ENCODE assay signal across 17 cellular contexts in the genomic region with DNA sequence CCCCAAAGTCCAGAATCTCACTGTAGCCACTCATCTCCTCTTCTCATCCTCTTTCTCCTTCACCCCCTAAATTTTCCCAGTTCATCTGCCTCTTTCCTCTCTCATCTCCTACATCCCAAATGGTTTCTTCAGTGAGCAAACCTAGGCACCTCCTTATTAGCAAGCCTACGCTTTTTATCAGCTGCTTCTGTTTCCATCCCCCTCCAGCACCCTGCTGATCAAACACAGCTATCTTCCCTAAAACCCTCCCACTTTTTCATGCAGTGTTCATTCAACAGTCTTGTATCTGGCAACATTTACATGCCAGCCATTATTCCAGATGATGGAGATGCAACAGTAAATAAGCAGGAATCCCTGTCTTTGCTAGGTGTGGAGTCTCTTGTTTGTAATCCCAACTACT. TPM values are rescaled to one million over a fixed set of nuclear protein-coding genes. Genes with fewer than 3 reads are reported as not detected.
DNase-seq lines count a peak whose midpoint lies in the region; ATAC-seq and TF ChIP-seq lines count a peak whose summit lies in the region.
"Had no signal": no experiment of that assay in that cellular context is flagged by ENCODE, and none has a peak within 500 bp of the region (broad histone marks: within the 10 kb centered on the region; RNA-seq: fewer than 3 reads in every experiment).

No MANE protein-coding gene starts in this region.

- TF ChIP-seq CTCF in GM23338 (conservative IDR thresholded peaks at IDR 0.05; ENCODE audit: low read depth in 2 of 2): no peak
- TF ChIP-seq CTCF in nephron progenitor cell (IDR thresholded peaks at IDR 0.05): no peak
- TF ChIP-seq CTCF in heart left ventricle (IDR thresholded peaks at IDR 0.05): no peak

- ATAC-seq in GM23338: no peak
- no peak for ATAC-seq in heart left ventricle
- ATAC-seq in HG02885 (IDR thresholded peaks at IDR 0.05; ENCODE audit: poor library complexity, unreplicated experiment): no peak

- peak overlapping the region; percentile 32; the same call in 1 of the 2 replicates for H2AFZ ChIP-seq in GM23338

- intact Hi-C loops in heart left ventricle (cut with DNase I): loop anchor here in 1 of 10 donors (10.0 kb wide), 1 partner anchor 116 kb away; no protein-coding TSS in a partner anchor

- H3K27ac ChIP-seq in GM23338 (ENCODE audit: low read depth): no peak overlapping the region
- no peak overlapping the region for H3K27ac ChIP-seq in heart left ventricle
- H3K27ac ChIP-seq: 22Rv1, BLaER1 had no signal

- no peaks in the 10 kb centered on the region for H4K20me1 ChIP-seq in GM23338 (replicated peaks; ENCODE audit: insufficient read depth)

- DNase-seq in NCI-H146 (lab: John Stamatoyannopoulos, UW) (peak; percentile 18), NCI-H146 treated with DMSO at 0.1 percent for 48 hours (lab: John Stamatoyannopoulos, UW; ENCODE audit: unreplicated experiment) (no peak), GM23338 (ENCODE audit: low spot score) (no peak), OCI-M1 (lab: John Stamatoyannopoulos, UW) (peak; percentile 27), nephron progenitor cell (no peak), heart left ventricle (no peak), NCI-H526 treated with DMSO at 0.1 percent for 48 hours (lab: John Stamatoyannopoulos, UW) (no peak)
- DNase-seq: AML-193; Caco-2; CD8-positive, alpha-beta memory T cell; DND-41; GDM1; GOT3; H9 had no signal

- no peak overlapping the region for H3K4me2 ChIP-seq in GM23338
- H3K4me2 ChIP-seq: BLaER1 had no signal

- no peaks in the 10 kb centered on the region for H3K36me3 ChIP-seq in GM23338 (ENCODE audit: insufficient read depth)
- H3K36me3 ChIP-seq in heart left ventricle: no peaks in the 10 kb centered on the region
- H3K36me3 ChIP-seq: BLaER1 had no signal

- H3F3A ChIP-seq in GM23338 (replicated peaks; ENCODE audit: low read depth): peaks cover 9% of the 10 kb centered on the region; the same call in 1 of the 2 replicates

- no peak for TF ChIP-seq POLR2A in heart left ventricle (IDR thresholded peaks at IDR 0.05)

- H3K4me3 Mint-ChIP-seq in GM23338 (no peak overlapping the region), nephron progenitor cell (no peak overlapping the region)
- H3K4me3 Mint-ChIP-seq: H9 had no signal

- H3K36me3 Mint-ChIP-seq in GM23338 (ENCODE audit: low read depth) (no peaks in the 10 kb centered on the region), nephron progenitor cell (ENCODE audit: low read depth) (no peaks in the 10 kb centered on the region)

- H3K9me3 Mint-ChIP-seq in GM23338 (no peaks in the 10 kb centered on the region; the same call in 2 of the 3 replicates), nephron progenitor cell (no peaks in the 10 kb centered on the region)
- H3K9me3 Mint-ChIP-seq: CD8-positive, alpha-beta memory T cell; H9 had no signal

- H3K4me1 Mint-ChIP-seq in GM23338: peaks cover 28% of the 10 kb centered on the region
- peaks cover 62% of the 10 kb centered on the region for H3K4me1 Mint-ChIP-seq in nephron progenitor cell

- no peaks in the 10 kb centered on the region for H3K9me2 ChIP-seq in GM23338 (ENCODE audit: insufficient read depth)

- no peaks in the 10 kb centered on the region for H3K9me3 ChIP-seq in heart left ventricle
- H3K9me3 ChIP-seq: BLaER1, Caco-2 had no signal

- 71 to 86% (median 80%) methylated on average over 1 of the region's 1 CpG for WGBS in heart left ventricle, 4 donors

- no peaks in the 10 kb centered on the region for H3K27me3 ChIP-seq in GM23338 (ENCODE audit: insufficient read depth)
- H3K27me3 ChIP-seq in heart left ventricle: no peaks in the 10 kb centered on the region
- H3K27me3 ChIP-seq: BLaER1 had no signal

- no peak overlapping the region for H3K4me3 ChIP-seq in GM23338
- no peak overlapping the region for H3K4me3 ChIP-seq in heart left ventricle
- H3K4me3 ChIP-seq: BLaER1 had no signal

- H3K27me3 Mint-ChIP-seq in GM23338 (ENCODE audit: insufficient read depth, low read depth, poor library complexity) (peaks cover 7% of the 10 kb centered on the region), nephron progenitor cell (ENCODE audit: low read depth, poor library complexity) (peaks cover 8% of the 10 kb centered on the region)

- H3K4me1 ChIP-seq in GM23338 (ENCODE audit: insufficient read depth) (peaks cover 21% of the 10 kb centered on the region), heart left ventricle (peaks cover 0 to 17% (median 11%) of the 10 kb centered on the region in 12 donors)
- H3K4me1 ChIP-seq: Caco-2 had no signal

- H3K27ac Mint-ChIP-seq in GM23338 (no peak overlapping the region), nephron progenitor cell (peak overlapping the region; percentile 7)
- H3K27ac Mint-ChIP-seq: H9 had no signal

- peaks cover 17% of the 10 kb centered on the region for H3K79me2 ChIP-seq in GM23338 (replicated peaks; ENCODE audit: insufficient read depth)

TF ChIP-seq in GM23338, 12 proteins besides CTCF, POLR2A, EP300 and RAD21 (continues in another document):
- TF ChIP-seq ZNF331 (CRISPR knock-in tag; IDR thresholded peaks at IDR 0.05; ENCODE audit: low read depth): no peak
- TF ChIP-seq STAT1 (IDR thresholded peaks at IDR 0.05; ENCODE audit: unreplicated experiment): no peak
- no peak for TF ChIP-seq CREB1 (CRISPR knock-in tag; IDR thresholded peaks at IDR 0.05; ENCODE audit: low read depth)
- TF ChIP-seq, protein P1, sequence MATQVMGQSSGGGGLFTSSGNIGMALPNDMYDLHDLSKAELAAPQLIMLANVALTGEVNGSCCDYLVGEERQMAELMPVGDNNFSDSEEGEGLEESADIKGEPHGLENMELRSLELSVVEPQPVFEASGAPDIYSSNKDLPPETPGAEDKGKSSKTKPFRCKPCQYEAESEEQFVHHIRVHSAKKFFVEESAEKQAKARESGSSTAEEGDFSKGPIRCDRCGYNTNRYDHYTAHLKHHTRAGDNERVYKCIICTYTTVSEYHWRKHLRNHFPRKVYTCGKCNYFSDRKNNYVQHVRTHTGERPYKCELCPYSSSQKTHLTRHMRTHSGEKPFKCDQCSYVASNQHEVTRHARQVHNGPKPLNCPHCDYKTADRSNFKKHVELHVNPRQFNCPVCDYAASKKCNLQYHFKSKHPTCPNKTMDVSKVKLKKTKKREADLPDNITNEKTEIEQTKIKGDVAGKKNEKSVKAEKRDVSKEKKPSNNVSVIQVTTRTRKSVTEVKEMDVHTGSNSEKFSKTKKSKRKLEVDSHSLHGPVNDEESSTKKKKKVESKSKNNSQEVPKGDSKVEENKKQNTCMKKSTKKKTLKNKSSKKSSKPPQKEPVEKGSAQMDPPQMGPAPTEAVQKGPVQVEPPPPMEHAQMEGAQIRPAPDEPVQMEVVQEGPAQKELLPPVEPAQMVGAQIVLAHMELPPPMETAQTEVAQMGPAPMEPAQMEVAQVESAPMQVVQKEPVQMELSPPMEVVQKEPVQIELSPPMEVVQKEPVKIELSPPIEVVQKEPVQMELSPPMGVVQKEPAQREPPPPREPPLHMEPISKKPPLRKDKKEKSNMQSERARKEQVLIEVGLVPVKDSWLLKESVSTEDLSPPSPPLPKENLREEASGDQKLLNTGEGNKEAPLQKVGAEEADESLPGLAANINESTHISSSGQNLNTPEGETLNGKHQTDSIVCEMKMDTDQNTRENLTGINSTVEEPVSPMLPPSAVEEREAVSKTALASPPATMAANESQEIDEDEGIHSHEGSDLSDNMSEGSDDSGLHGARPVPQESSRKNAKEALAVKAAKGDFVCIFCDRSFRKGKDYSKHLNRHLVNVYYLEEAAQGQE (IDR thresholded peaks at IDR 0.05; ENCODE audit: unreplicated experiment): no peak
- TF ChIP-seq ZNF114 (CRISPR knock-in tag; IDR thresholded peaks at IDR 0.05): no peak

RNA-seq across cellular contexts. Expression of gene ABRAXAS2, which starts 3.3 kb away (rescaled TPM):
- 15.5 and 15.6 TPM in 2 replicates for total RNA-seq in GM23338 (2014; rRNA removed; shearing (Covaris generic))
- polyA plus RNA-seq in GM23338 (2016; fragmentation: Nextera tagmentation; extraction: Ambion mirVana) (10.9 and 12.1 TPM in 2 replicates), heart left ventricle (10 to 100 TPM in 1 of 2 donors, 1 to 10 TPM in 1; 4.5 to 12.1 TPM)
- total RNA-seq in heart left ventricle: 10 to 100 TPM in 8 of 9 donors, 1 to 10 TPM in 1; 9.9 to 16.1 (median 13.7) TPM

RNA-seq across cellular contexts. Expression of gene EEF1AKMT2, which starts 6.7 kb away (rescaled TPM):
- 29.7 and 38.0 TPM in 2 replicates for total RNA-seq in GM23338 (2014; rRNA removed; shearing (Covaris generic))
- 29.4 and 35.0 TPM in 2 replicates for polyA plus RNA-seq in GM23338 (2016; fragmentation: Nextera tagmentation; extraction: Ambion mirVana)
- 10 to 100 TPM in 6 of 9 donors, 1 to 10 TPM in 3; 3.6 to 14.8 (median 11.6) TPM for total RNA-seq in heart left ventricle
- polyA plus RNA-seq in heart left ventricle: 10 to 100 TPM; 10.4 to 10.5 TPM

RNA-seq across cellular contexts. Expression of gene FAM53B, which starts 54.2 kb away (rescaled TPM):
- 14.5 and 20.3 TPM in 2 replicates for total RNA-seq in GM23338 (2014; rRNA removed; shearing (Covaris generic))
- polyA plus RNA-seq in GM23338 (2016; fragmentation: Nextera tagmentation; extraction: Ambion mirVana) (3.0 and 3.5 TPM in 2 replicates), heart left ventricle (10 to 100 TPM; 23.7 to 25.6 TPM)
- total RNA-seq in heart left ventricle: 10 to 100 TPM; 30.2 to 57.7 (median 36.3) TPM

Comparison
In these comparisons a context has a peak if more than half of its experiments do, and no peak if none do; other contexts are left out.
1. DNase-seq: peak in NCI-H146 (single experiment) and OCI-M1 (single experiment); none in NCI-H146 treated with DMSO at 0.1 percent for 48 hours (single experiment), GM23338 (single experiment), nephron progenitor cell (single experiment), heart left ventricle (0 of 5) and NCI-H526 treated with DMSO at 0.1 percent for 48 hours (single experiment).